In the genomic region with DNA sequence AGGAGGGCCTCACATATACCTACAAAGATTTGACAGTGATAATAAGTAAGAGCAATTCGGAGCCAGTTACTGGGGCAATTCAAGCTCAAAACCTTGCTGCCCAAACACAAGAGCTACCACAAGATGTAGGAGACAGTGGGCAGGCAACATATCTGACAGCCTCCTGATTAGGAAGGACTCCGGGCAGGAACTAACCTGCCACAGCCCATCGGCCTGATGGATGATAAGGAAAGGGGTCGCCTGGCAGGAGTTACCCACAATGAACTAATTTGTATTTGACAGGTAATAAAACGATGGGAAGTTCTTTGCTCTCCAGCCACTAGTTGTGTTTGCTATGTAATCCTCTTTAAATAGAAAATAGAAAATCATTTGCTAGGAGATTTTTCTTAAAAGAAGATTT, we compare ENCODE assay signal across 27 cellular contexts.
"Had no signal": no experiment of that assay in that cellular context is flagged by ENCODE, and none has a peak within 500 bp of the region (broad histone marks: within the 10 kb centered on the region; RNA-seq: fewer than 3 reads in every experiment).

No MANE protein-coding gene starts in this region.

- H3K9me3 ChIP-seq: right lobe of liver, suprapubic skin had no signal

- H3K27me3 Mint-ChIP-seq: activated naive CD8-positive, alpha-beta T cell treated with anti-CD3 and anti-CD28 coated beads, Interleukin-2, amount 10 ng/mL, durations not matched to agents 7 days and 5 days; activated T-cell treated with anti-CD3 and anti-CD28 coated beads, Interleukin-2, amount 50 U/mL, for 24 hours; activated T-helper 17 cell treated with anti-CD3 and anti-CD28 coated beads, Interleukin-2, amount 50 U/mL, for 72 hours had no signal

- H3K27ac ChIP-seq: breast epithelium, coronary artery, epithelial cell of prostate, gastroesophageal sphincter, heart left ventricle, left ventricle myocardium inferior, parathyroid adenoma, right lobe of liver, stomach, suprapubic skin, tibial nerve had no signal

- H3K4me1 ChIP-seq: breast epithelium, gastroesophageal sphincter, heart left ventricle, left ventricle myocardium inferior, parathyroid adenoma, right lobe of liver, stomach, suprapubic skin, tibial nerve had no signal

- H3K27me3 ChIP-seq: breast epithelium, gastroesophageal sphincter, heart left ventricle, right lobe of liver, stomach, suprapubic skin, tibial nerve had no signal

- H3K4me3 Mint-ChIP-seq: activated naive CD8-positive, alpha-beta T cell treated with anti-CD3 and anti-CD28 coated beads, Interleukin-2, amount 10 ng/mL, durations not matched to agents 7 days and 5 days; activated T-cell treated with anti-CD3 and anti-CD28 coated beads, Interleukin-2, amount 50 U/mL, for 24 hours; activated T-helper 17 cell treated with anti-CD3 and anti-CD28 coated beads, Interleukin-2, amount 50 U/mL, for 72 hours; natural killer cell; stimulated activated effector memory CD8-positive, alpha-beta T cell treated with anti-CD3 and anti-CD28 coated beads, Interleukin-12 subunit alpha, Interleukin-12 subunit beta, amount 100 ng/mL, for 72 hours; T-helper 2 cell treated with Interferon-gamma antibody and Interleukin-4, amounts not matched to agents 5 μg/mL and 100 μg/mL, for 36 hours had no signal

- H3K4me3 ChIP-seq: breast epithelium, coronary artery, gastroesophageal sphincter, heart left ventricle, left ventricle myocardium inferior, right lobe of liver, stomach, suprapubic skin, tibial nerve had no signal

- H3K27ac Mint-ChIP-seq: activated naive CD8-positive, alpha-beta T cell treated with anti-CD3 and anti-CD28 coated beads, Interleukin-2, amount 10 ng/mL, durations not matched to agents 7 days and 5 days; activated T-cell treated with anti-CD3 and anti-CD28 coated beads, Interleukin-2, amount 50 U/mL, for 24 hours; activated T-helper 17 cell treated with anti-CD3 and anti-CD28 coated beads, Interleukin-2, amount 50 U/mL, for 72 hours; stimulated activated effector memory CD8-positive, alpha-beta T cell treated with anti-CD3 and anti-CD28 coated beads, Interleukin-12 subunit alpha, Interleukin-12 subunit beta, amount 100 ng/mL, for 72 hours had no signal

- H3K36me3 ChIP-seq: breast epithelium, gastroesophageal sphincter, heart left ventricle, right lobe of liver, stomach, suprapubic skin, tibial nerve had no signal

- ATAC-seq: activated T-helper 17 cell treated with anti-CD3 and anti-CD28 coated beads, Interleukin-2, amount 50 U/mL, for 72 hours; gastroesophageal sphincter; heart left ventricle; natural killer cell; right lobe of liver; stimulated activated effector memory CD8-positive, alpha-beta T cell treated with anti-CD3 and anti-CD28 coated beads, Interleukin-12 subunit alpha, Interleukin-12 subunit beta, amount 100 ng/mL, for 72 hours had no signal

- H3K9ac ChIP-seq: parathyroid adenoma had no signal

- DNase-seq: activated CD4-positive, alpha-beta T cell treated with anti-CD3 and anti-CD28 coated beads, Interleukin-2, amount 50 U/mL, for 4 hours; activated CD8-positive, alpha-beta memory T cell treated with anti-CD3 and anti-CD28 coated beads for 24 hours; activated CD8-positive, alpha-beta memory T cell treated with anti-CD3 and anti-CD28 coated beads, Interleukin-2, amount 50 U/mL, for 4 hours; activated naive CD8-positive, alpha-beta T cell treated with anti-CD3 and anti-CD28 coated beads, Interleukin-2, amount 10 ng/mL, durations not matched to agents 7 days and 5 days; activated T-cell treated with anti-CD3 and anti-CD28 coated beads, Interleukin-2, amount 50 U/mL, for 24 hours; amniotic stem cell; cerebellar nuclear complex; heart left ventricle; kidney; left ventricle myocardium inferior; midbrain; natural killer cell; nucleus accumbens; right lobe of liver; small intestine; stimulated activated CD4-positive, alpha-beta T cell treated with anti-CD3 and anti-CD28 coated beads, Interleukin-2, amount 100 ng/mL, for 24 hours; stomach had no signal
